15 cellular contexts compared by ENCODE assay signal in genomic region chrX:56029691-56030090, GRCh38.
DNase-seq lines count a peak whose midpoint lies in the region; ATAC-seq and TF ChIP-seq lines count a peak whose summit lies in the region.
"Had no signal": no experiment of that assay in that cellular context is flagged by ENCODE, and none has a peak within 500 bp of the region (broad histone marks: within the 10 kb centered on the region; RNA-seq: fewer than 3 reads in every experiment).

No MANE protein-coding gene starts in this region.

- CTCF ChIA-PET in PC-9 (lab: Charles Lee) = interaction anchor here (0.6 kb wide), 2 partner anchors 39 to 1560 kb away, joined by 3 read pairs; no protein-coding TSS in a partner anchor

- H3K4me2 ChIP-seq in PC-9 = peak overlapping the region; percentile 73
- H3K4me2 ChIP-seq: A549, KMS-11 had no signal

- H3K4me3 ChIP-seq in PC-9 (peak overlapping the region; percentile 42; the same call in 1 of the 2 replicates), lung (no peak overlapping the region)
- H3K4me3 ChIP-seq: A549, HAP-1 had no signal

- H3K27ac ChIP-seq in PC-9 = peak overlapping the region; percentile 89
- no peak overlapping the region for H3K27ac ChIP-seq in lung (ENCODE audit: low read depth in 1 of 2, low read length in 1 of 2)
- H3K27ac ChIP-seq: A549, C4-2B, KMS-11 had no signal

- no peak for TF ChIP-seq CTCF in PC-9 (conservative IDR thresholded peaks at IDR 0.05)
- TF ChIP-seq CTCF in lung (IDR thresholded peaks at IDR 0.05; ENCODE audit: control extremely low read depth, extremely low read depth) = no peak

- H3K27me3 ChIP-seq in PC-9 (ENCODE audit: insufficient read depth, low read depth) (no peaks in the 10 kb centered on the region), lung (ENCODE audit: control insufficient read depth, insufficient read depth) (no peaks in the 10 kb centered on the region)
- H3K27me3 ChIP-seq: BE2C had no signal

- H3K36me3 ChIP-seq in PC-9 (ENCODE audit: low read depth) (no peaks in the 10 kb centered on the region), lung (ENCODE audit: control insufficient read depth in 2 of 2, insufficient read depth in 2 of 2, low read length in 2 of 2) (no peaks in the 10 kb centered on the region)
- H3K36me3 ChIP-seq: BE2C, HAP-1 had no signal

- peak; percentile 70 for DNase-seq in DMS53 (lab: John Stamatoyannopoulos, UW)
- DNase-seq in PC-9 = peak; percentile 51 to 90
- peak; percentile 53 for DNase-seq in lung (ENCODE audit: low spot score)
- no peak for DNase-seq in NCI-H774 (lab: John Stamatoyannopoulos, UW)
- no peak for DNase-seq in GM19238 (ENCODE audit: insufficient read length, low spot score)
- DNase-seq: BE2C; CD8-positive, alpha-beta T cell; DND-41; GDM1; GOT3 had no signal

- H4K20me1 ChIP-seq in PC-9 (ENCODE audit: insufficient read depth) = no peaks in the 10 kb centered on the region

- BruUV-seq in PC-9 (replicated peaks; lab: Mats Ljungman, UMichigan) = no TSS peak

- intact Hi-C loops in PC-9 (cut with micrococcal nuclease; ENCODE audit: unreplicated experiment) = loop anchor here (1.0 to 10.0 kb wide), 4 partner anchors 85 to 698 kb away; partner anchors contain the start of gene NBDY

- peaks cover 51% of the 10 kb centered on the region for H3K4me1 ChIP-seq in PC-9 (replicated peaks; ENCODE audit: insufficient read depth)
- H3K4me1 ChIP-seq in lung (ENCODE audit: control insufficient read depth in 2 of 2, insufficient read depth in 2 of 2, low read length in 2 of 2) = no peaks in the 10 kb centered on the region
- H3K4me1 ChIP-seq: A549, BE2C, HAP-1 had no signal

- WGBS in lung, 2 donors = 63 to 81% methylated on average over 8 of the region's 8 CpGs

- no peaks in the 10 kb centered on the region for H3K79me2 ChIP-seq in PC-9 (ENCODE audit: low read depth)

- H3F3A ChIP-seq in PC-9 (ENCODE audit: insufficient read depth, low read depth) = peaks cover 11% of the 10 kb centered on the region; the same call in 1 of the 2 replicates

- POLR2A ChIA-PET in PC-9 (lab: Charles Lee; ENCODE audit: unreplicated experiment) = interaction anchor here (0.6 kb wide), 1 partner anchor 67 kb away, joined by 3 read pairs; no protein-coding TSS in a partner anchor

- no peak for ATAC-seq in lung (ENCODE audit: insufficient read depth, low FRiP score)
- ATAC-seq in GM21423 (IDR thresholded peaks at IDR 0.05; ENCODE audit: unreplicated experiment) = no peak
- ATAC-seq: A549; CD8-positive, alpha-beta T cell had no signal

- no peaks in the 10 kb centered on the region for H3K9me2 ChIP-seq in PC-9 (ENCODE audit: insufficient read depth)

- H2AFZ ChIP-seq in PC-9 = peak overlapping the region; percentile 77; the same call in 1 of the 2 replicates

- no peaks in the 10 kb centered on the region for H3K9me3 ChIP-seq in PC-9 (ENCODE audit: insufficient read depth, low read depth)
- no peaks in the 10 kb centered on the region for H3K9me3 ChIP-seq in lung (ENCODE audit: control insufficient read depth in 2 of 2, insufficient read depth in 1 of 2, low read length in 1 of 2)
- H3K9me3 ChIP-seq: A549, BE2C, HAP-1 had no signal

Comparison
In these comparisons a context has a peak if more than half of its experiments do, and no peak if none do; other contexts are left out.
1. DNase-seq: peak in DMS53 (single experiment), PC-9 (2 of 2) and lung (single experiment); none in NCI-H774 (single experiment) and GM19238 (single experiment).